Comparison of ENCODE assay signal across 20 cellular contexts in the genomic region with DNA sequence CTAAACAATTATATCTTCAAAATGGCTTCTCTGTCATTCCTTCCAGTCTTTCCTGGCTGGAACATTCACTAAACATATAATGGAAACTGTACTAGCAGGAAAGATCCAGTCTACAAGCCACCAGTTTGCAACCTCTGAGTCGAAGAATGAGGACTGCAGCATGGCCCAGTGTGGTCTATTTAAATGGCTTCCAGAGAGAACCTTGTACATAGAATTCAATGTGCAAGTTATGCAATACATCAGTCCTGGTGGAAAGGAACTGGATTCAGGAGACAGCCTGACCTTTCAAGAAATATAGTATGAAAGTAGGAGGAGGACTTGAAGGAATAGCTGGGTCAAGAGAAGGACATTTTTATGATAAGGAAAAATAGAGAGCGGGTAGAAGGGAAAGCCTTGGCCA.
"Had no signal": no experiment of that assay in that cellular context is flagged by ENCODE, and none has a peak within 500 bp of the region (broad histone marks: within the 10 kb centered on the region; RNA-seq: fewer than 3 reads in every experiment).

No MANE protein-coding gene starts in this region.

- H3K4me3 ChIP-seq: pancreas, spleen, thyroid gland had no signal

- DNase-seq: activated CD4-positive, alpha-beta T cell treated with anti-CD3 and anti-CD28 coated beads for 1 hour; activated CD4-positive, alpha-beta T cell treated with anti-CD3 and anti-CD28 coated beads, Interleukin-2, amount 50 U/mL, for 4 hours; activated naive CD4-positive, alpha-beta T cell treated with Interleukin-2 at 50 U/mL for 16 hours; activated naive CD8-positive, alpha-beta T cell treated with anti-CD3 and anti-CD28 coated beads for 36 hours; activated T-cell treated with anti-CD3 and anti-CD28 coated beads, Interleukin-2, amount 50 U/mL, for 48 hours; cortex of kidney; foreskin keratinocyte; glutamatergic neuron; hippocampal formation; kidney glomerular epithelial cell; nephron progenitor cell; spleen; stimulated activated CD4-positive, alpha-beta T cell treated with anti-CD3 and anti-CD28 coated beads, Interleukin-4, amount 100 ng/mL, for 1 hour; stimulated activated naive CD4-positive, alpha-beta T cell; T-cell; thyroid gland had no signal

- FAIRE-seq: bronchial epithelial cell had no signal

- H3K9me3 ChIP-seq: pancreas, spleen, thyroid gland had no signal

- H3K4me1 ChIP-seq: foreskin keratinocyte, pancreas, spleen, thyroid gland had no signal

- H3K36me3 ChIP-seq: pancreas, spleen, thyroid gland had no signal

- H3K27me3 ChIP-seq: foreskin keratinocyte, pancreas, spleen, thyroid gland had no signal

- H3K27ac ChIP-seq: epithelial cell of prostate, foreskin keratinocyte, pancreas, spleen, thyroid gland had no signal

- ATAC-seq: foreskin keratinocyte, SK-N-SH treated with all-trans-retinoic acid at 6 μM for 48 hours, T-cell had no signal
